12 cellular contexts compared by ENCODE assay signal in the genomic region with DNA sequence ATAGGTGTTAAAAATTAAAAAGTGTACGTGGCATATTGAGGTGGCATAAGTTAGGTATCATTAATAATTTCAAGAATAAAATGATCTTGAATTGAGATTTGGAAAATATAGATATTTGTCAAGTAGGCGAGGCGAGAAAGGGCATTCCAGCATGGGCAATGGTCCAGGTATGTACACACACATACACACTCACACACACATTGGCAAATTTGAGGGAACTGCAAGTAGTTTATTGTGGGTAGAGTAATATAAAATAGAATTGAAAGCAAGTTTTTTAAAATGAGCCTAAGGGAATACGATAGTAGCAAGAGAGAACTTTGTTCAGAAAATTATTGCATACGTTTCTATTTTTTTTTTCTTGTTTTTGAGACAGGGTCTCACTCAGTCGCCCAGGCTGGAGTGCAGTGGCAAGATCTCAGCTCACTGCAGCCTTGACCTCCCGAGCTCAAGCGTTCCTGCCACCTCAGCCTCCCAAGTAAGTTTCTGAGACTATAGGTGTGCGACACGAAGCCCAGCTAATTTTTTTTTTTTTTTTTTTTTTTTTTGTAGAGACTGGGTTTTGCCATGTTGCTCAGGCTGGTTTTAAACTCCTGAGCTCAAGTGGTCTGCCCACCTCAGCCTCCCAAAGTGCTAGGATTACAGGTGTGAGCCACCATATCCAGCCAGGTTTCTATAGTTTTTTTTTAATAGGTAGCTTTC.
DNase-seq lines count a peak whose midpoint lies in the region; ATAC-seq and TF ChIP-seq lines count a peak whose summit lies in the region.
"Had no signal": no experiment of that assay in that cellular context is flagged by ENCODE, and none has a peak within 500 bp of the region (broad histone marks: within the 10 kb centered on the region; RNA-seq: fewer than 3 reads in every experiment).

No MANE protein-coding gene starts in this region.

- H3K9me3 Mint-ChIP-seq in GM23338 = no peaks in the 10 kb centered on the region
- H3K9me3 Mint-ChIP-seq in activated T-helper 17 cell treated with anti-CD3 and anti-CD28 coated beads, Interleukin-2, amount 50 U/mL, for 72 hours = no peaks in the 10 kb centered on the region

- no peak overlapping the region for H3K27ac Mint-ChIP-seq in GM23338
- peak overlapping the region; percentile 95 for H3K27ac Mint-ChIP-seq in activated T-helper 17 cell treated with anti-CD3 and anti-CD28 coated beads, Interleukin-2, amount 50 U/mL, for 72 hours

- H3K36me3 ChIP-seq in GM23338 (ENCODE audit: insufficient read depth) = no peaks in the 10 kb centered on the region
- no peaks in the 10 kb centered on the region for H3K36me3 ChIP-seq in lower lobe of right lung
- H3K36me3 ChIP-seq: cardiac muscle cell, ovary had no signal

- H3K4me1 Mint-ChIP-seq in GM23338 = peaks cover 19% of the 10 kb centered on the region
- peaks cover 33% of the 10 kb centered on the region for H3K4me1 Mint-ChIP-seq in activated T-helper 17 cell treated with anti-CD3 and anti-CD28 coated beads, Interleukin-2, amount 50 U/mL, for 72 hours

- no peak overlapping the region for H3K4me3 Mint-ChIP-seq in GM23338
- H3K4me3 Mint-ChIP-seq in activated T-helper 17 cell treated with anti-CD3 and anti-CD28 coated beads, Interleukin-2, amount 50 U/mL, for 72 hours = peak overlapping the region; percentile 87

- H3F3A ChIP-seq in GM23338 (replicated peaks; ENCODE audit: low read depth) = peaks cover 3% of the 10 kb centered on the region; the same call in 1 of the 2 replicates

- H3K27me3 ChIP-seq in AG04450 (ENCODE audit: control insufficient read depth, insufficient read depth, low read length) (no peaks in the 10 kb centered on the region), GM23338 (ENCODE audit: insufficient read depth) (no peaks in the 10 kb centered on the region), lower lobe of right lung (ENCODE audit: low read depth) (no peaks in the 10 kb centered on the region)
- H3K27me3 ChIP-seq: cardiac muscle cell, ovary, testis had no signal

- intact Hi-C loops in lower lobe of right lung (cut with DNase I) = no loop called here

- H3K9me3 ChIP-seq in AG04450 (ENCODE audit: control insufficient read depth, insufficient read depth, low read length) (no peaks in the 10 kb centered on the region), lower lobe of right lung (no peaks in the 10 kb centered on the region)
- H3K9me3 ChIP-seq: ovary, testis had no signal

- TF ChIP-seq CTCF in AG04450 (IDR thresholded peaks at IDR 0.05; ENCODE audit: low read depth, low read length) = no peak
- TF ChIP-seq CTCF in GM23338 (conservative IDR thresholded peaks at IDR 0.05; ENCODE audit: low read depth in 2 of 2) = no peak
- no peak for TF ChIP-seq CTCF in lower lobe of right lung (IDR thresholded peaks at IDR 0.05)
- no peak for TF ChIP-seq CTCF in coronary artery (IDR thresholded peaks at IDR 0.05)

- no peaks in the 10 kb centered on the region for H3K79me2 ChIP-seq in GM23338 (replicated peaks; ENCODE audit: insufficient read depth)

- no peak overlapping the region for H3K4me3 ChIP-seq in AG04450 (ENCODE audit: low read depth, low read length)
- no peak overlapping the region for H3K4me3 ChIP-seq in GM23338
- H3K4me3 ChIP-seq in lower lobe of right lung = no peak overlapping the region
- no peak overlapping the region for H3K4me3 ChIP-seq in coronary artery
- H3K4me3 ChIP-seq: cardiac muscle cell, ovary, testis had no signal

- H3K36me3 Mint-ChIP-seq in GM23338 (ENCODE audit: low read depth) = 0 out of 3 replicates have a peak, but pooled peaks cover 5% of the 10 kb centered on the region
- H3K36me3 Mint-ChIP-seq in activated T-helper 17 cell treated with anti-CD3 and anti-CD28 coated beads, Interleukin-2, amount 50 U/mL, for 72 hours (ENCODE audit: low read depth) = peaks cover 37% of the 10 kb centered on the region

- CTCF ChIA-PET in AG04450 (lab: Charles Lee) = interaction anchor here (0.6 to 3.3 kb wide), 4 partner anchors 21 to 100 kb away, joined by 4 to 22 read pairs (median 8); a partner anchor contains a TSS

- no peaks in the 10 kb centered on the region for H3K27me3 Mint-ChIP-seq in GM23338 (ENCODE audit: insufficient read depth, low read depth, poor library complexity)
- no peaks in the 10 kb centered on the region for H3K27me3 Mint-ChIP-seq in activated T-helper 17 cell treated with anti-CD3 and anti-CD28 coated beads, Interleukin-2, amount 50 U/mL, for 72 hours

- ATAC-seq in GM23338 = no peak
- no peak for ATAC-seq in activated T-helper 17 cell treated with anti-CD3 and anti-CD28 coated beads, Interleukin-2, amount 50 U/mL, for 72 hours (replicated peaks)
- ATAC-seq in lower lobe of right lung = no peak
- no peak for ATAC-seq in HG02623 (IDR thresholded peaks at IDR 0.05; ENCODE audit: unreplicated experiment)

- H3K9me2 ChIP-seq in GM23338 (ENCODE audit: insufficient read depth) = no peaks in the 10 kb centered on the region

- DNase-seq in AG04450 (ENCODE audit: low read depth, low spot score) = no peak
- no peak for DNase-seq in GM23338 (ENCODE audit: low spot score)
- DNase-seq in lower lobe of right lung = no peak
- DNase-seq in coronary artery (ENCODE audit: low spot score) = no peak
- no peak for DNase-seq in NCI-H2107 treated with DMSO at 0.1 percent for 48 hours (lab: John Stamatoyannopoulos, UW; ENCODE audit: unreplicated experiment)
- DNase-seq in activated CD8-positive, alpha-beta memory T cell treated with anti-CD3 and anti-CD28 coated beads, Interleukin-2, amount 50 U/mL, for 48 hours = no peak
- DNase-seq: NCI-H526 treated with DMSO at 0.1 percent for 48 hours, ovary, testis had no signal

- H3K4me2 ChIP-seq in GM23338 = peak overlapping the region; percentile 29; the same call in 1 of the 2 replicates

- H3K4me1 ChIP-seq in GM23338 (ENCODE audit: insufficient read depth) (peaks cover 24% of the 10 kb centered on the region), lower lobe of right lung (peaks cover 39% of the 10 kb centered on the region)
- H3K4me1 ChIP-seq: testis had no signal

- no peaks in the 10 kb centered on the region for H4K20me1 ChIP-seq in GM23338 (replicated peaks; ENCODE audit: insufficient read depth)

- POLR2A ChIA-PET in AG04450 (lab: Yijun Ruan, JAX) = interaction anchor here (0.6 to 2.3 kb wide), 13 partner anchors 15 to 689 kb away, joined by 3 to 35 read pairs (median 5); a partner anchor contains a TSS

- no peak overlapping the region for H2AFZ ChIP-seq in GM23338

- H3K27ac ChIP-seq in AG04450 (ENCODE audit: low read depth, low read length) (peak overlapping the region; percentile 96), GM23338 (ENCODE audit: low read depth) (0 out of 2 replicates have a peak overlapping the region, but pooled peaks have one; percentile 6), lower lobe of right lung (peak overlapping the region; percentile 58), coronary artery (no peak overlapping the region)
- H3K27ac ChIP-seq: cardiac muscle cell, ovary, testis had no signal

TF ChIP-seq in GM23338, 12 proteins besides CTCF, POLR2A, EP300 and RAD21 (continues in another document):
- no peak for TF ChIP-seq EZH2 (IDR thresholded peaks at IDR 0.05; ENCODE audit: low read depth, unreplicated experiment)
- TF ChIP-seq, protein P1, sequence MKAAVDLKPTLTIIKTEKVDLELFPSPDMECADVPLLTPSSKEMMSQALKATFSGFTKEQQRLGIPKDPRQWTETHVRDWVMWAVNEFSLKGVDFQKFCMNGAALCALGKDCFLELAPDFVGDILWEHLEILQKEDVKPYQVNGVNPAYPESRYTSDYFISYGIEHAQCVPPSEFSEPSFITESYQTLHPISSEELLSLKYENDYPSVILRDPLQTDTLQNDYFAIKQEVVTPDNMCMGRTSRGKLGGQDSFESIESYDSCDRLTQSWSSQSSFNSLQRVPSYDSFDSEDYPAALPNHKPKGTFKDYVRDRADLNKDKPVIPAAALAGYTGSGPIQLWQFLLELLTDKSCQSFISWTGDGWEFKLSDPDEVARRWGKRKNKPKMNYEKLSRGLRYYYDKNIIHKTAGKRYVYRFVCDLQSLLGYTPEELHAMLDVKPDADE (IDR thresholded peaks at IDR 0.05) = no peak
- TF ChIP-seq, protein P2, sequence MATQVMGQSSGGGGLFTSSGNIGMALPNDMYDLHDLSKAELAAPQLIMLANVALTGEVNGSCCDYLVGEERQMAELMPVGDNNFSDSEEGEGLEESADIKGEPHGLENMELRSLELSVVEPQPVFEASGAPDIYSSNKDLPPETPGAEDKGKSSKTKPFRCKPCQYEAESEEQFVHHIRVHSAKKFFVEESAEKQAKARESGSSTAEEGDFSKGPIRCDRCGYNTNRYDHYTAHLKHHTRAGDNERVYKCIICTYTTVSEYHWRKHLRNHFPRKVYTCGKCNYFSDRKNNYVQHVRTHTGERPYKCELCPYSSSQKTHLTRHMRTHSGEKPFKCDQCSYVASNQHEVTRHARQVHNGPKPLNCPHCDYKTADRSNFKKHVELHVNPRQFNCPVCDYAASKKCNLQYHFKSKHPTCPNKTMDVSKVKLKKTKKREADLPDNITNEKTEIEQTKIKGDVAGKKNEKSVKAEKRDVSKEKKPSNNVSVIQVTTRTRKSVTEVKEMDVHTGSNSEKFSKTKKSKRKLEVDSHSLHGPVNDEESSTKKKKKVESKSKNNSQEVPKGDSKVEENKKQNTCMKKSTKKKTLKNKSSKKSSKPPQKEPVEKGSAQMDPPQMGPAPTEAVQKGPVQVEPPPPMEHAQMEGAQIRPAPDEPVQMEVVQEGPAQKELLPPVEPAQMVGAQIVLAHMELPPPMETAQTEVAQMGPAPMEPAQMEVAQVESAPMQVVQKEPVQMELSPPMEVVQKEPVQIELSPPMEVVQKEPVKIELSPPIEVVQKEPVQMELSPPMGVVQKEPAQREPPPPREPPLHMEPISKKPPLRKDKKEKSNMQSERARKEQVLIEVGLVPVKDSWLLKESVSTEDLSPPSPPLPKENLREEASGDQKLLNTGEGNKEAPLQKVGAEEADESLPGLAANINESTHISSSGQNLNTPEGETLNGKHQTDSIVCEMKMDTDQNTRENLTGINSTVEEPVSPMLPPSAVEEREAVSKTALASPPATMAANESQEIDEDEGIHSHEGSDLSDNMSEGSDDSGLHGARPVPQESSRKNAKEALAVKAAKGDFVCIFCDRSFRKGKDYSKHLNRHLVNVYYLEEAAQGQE (IDR thresholded peaks at IDR 0.05; ENCODE audit: unreplicated experiment) = no peak

Comparison
In these comparisons a context has a peak if more than half of its experiments do, and no peak if none do; other contexts are left out.
1. H3K27ac ChIP-seq: peak in AG04450 (single experiment), GM23338 (single experiment) and lower lobe of right lung (single experiment); none in coronary artery (0 of 2).